In the genomic region with DNA sequence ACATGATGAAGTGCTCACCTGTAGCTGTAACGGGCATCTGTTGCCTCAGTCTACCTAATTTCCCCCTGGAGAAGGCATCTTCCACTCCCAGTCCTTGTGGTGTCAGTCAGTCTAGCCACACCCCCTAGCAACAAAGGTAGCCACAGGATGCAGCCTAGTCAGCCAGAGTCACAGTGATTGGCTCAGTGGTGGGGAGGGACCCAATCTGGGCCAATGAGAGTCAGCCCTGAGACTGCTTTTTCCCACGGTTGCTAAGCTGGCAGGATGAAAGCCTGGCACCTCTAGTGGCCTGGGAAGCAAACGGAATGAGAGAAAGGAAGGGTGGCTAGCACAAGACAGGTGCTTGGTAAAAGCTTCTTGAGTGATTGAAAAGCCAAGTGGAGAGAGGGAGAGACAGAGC, we compare ENCODE assay signal across 8 cellular contexts.
DNase-seq lines count a peak whose midpoint lies in the region; ATAC-seq, FAIRE-seq and TF ChIP-seq lines count a peak whose summit lies in the region.

No MANE protein-coding gene starts in this region.

- peaks cover 79% of the 10 kb centered on the region for H3K79me2 ChIP-seq in keratinocyte (ENCODE audit: control insufficient read depth, insufficient read depth, low read length)

- H3K4me1 ChIP-seq in keratinocyte (ENCODE audit: control insufficient read depth, extremely low read depth, insufficient read depth, low read length): peaks cover 71% of the 10 kb centered on the region

- TF ChIP-seq CTCF in keratinocyte (optimal IDR thresholded peaks at IDR 0.05 in 1 of 3, IDR thresholded peaks at IDR 0.05 in 1 of 3, conservative IDR thresholded peaks at IDR 0.05 in 1 of 3; ENCODE audit: extremely low read depth in 1 of 3, insufficient read depth in 2 of 3, low read length in 3 of 3): peak; percentile 41 to 63 (median 57)

- no peaks in the 10 kb centered on the region for H3K27me3 ChIP-seq in keratinocyte (ENCODE audit: control insufficient read depth, extremely low read depth, insufficient read depth, low read length)

- peaks cover 16 to 44% of the 10 kb centered on the region in 2 experiments for H3K36me3 ChIP-seq in keratinocyte (ENCODE audit: control insufficient read depth in 2 of 2, extremely low read depth in 1 of 2, insufficient read depth in 2 of 2, low read length in 2 of 2)

- DNase-seq in keratinocyte (ENCODE audit: low read depth, low spot score) (no peak), AG08396 (ENCODE audit: low spot score) (no peak)
- DNase-seq in activated CD8-positive, alpha-beta memory T cell treated with anti-CD3 and anti-CD28 coated beads, Interleukin-2, amount 50 U/mL, for 4 hours: no peak

- peaks cover 12% of the 10 kb centered on the region for H4K20me1 ChIP-seq in keratinocyte (ENCODE audit: control insufficient read depth, extremely low read depth, insufficient read depth, low read length)

- dilution Hi-C loops in keratinocyte (cut with MboI; ENCODE audit: extremely low pct_ligation_motif_present, low sequenced_read_pairs): no loop called here

- H3K9me1 ChIP-seq in keratinocyte (ENCODE audit: control insufficient read depth, extremely low read depth, insufficient read depth, low read length): peaks cover 7% of the 10 kb centered on the region

- no peak overlapping the region for H2AFZ ChIP-seq in keratinocyte (ENCODE audit: control insufficient read depth, low read length)

- ATAC-seq in HG02885 (IDR thresholded peaks at IDR 0.05; ENCODE audit: poor library complexity, unreplicated experiment): peak; percentile 56
- ATAC-seq in SK-N-SH treated with all-trans-retinoic acid at 6 μM for 48 hours: 0 out of 3 replicates have a peak, but pooled peaks have one; percentile 5
- no peak for ATAC-seq in HG03460 (IDR thresholded peaks at IDR 0.05; ENCODE audit: unreplicated experiment)
- ATAC-seq in GM18873 (IDR thresholded peaks at IDR 0.05; ENCODE audit: low FRiP score, unreplicated experiment): no peak

- H3K9ac ChIP-seq in keratinocyte (ENCODE audit: control insufficient read depth, extremely low read depth, insufficient read depth, low read length): no peak overlapping the region

- no peaks in the 10 kb centered on the region for H3K9me3 ChIP-seq in keratinocyte (ENCODE audit: control insufficient read depth, low read depth, low read length)

- FAIRE-seq in G401.6 (lab: Jason Lieb, UNC) (peak; percentile 31), keratinocyte (lab: Jason Lieb, UNC) (no peak)

- peak overlapping the region; percentile 23 for H3K4me2 ChIP-seq in keratinocyte (ENCODE audit: control insufficient read depth, extremely low read depth, insufficient read depth, low read depth, low read length)

- peak overlapping the region; percentile 11 for H3K27ac ChIP-seq in keratinocyte (ENCODE audit: control insufficient read depth, insufficient read depth, low read length)

- H3K4me3 ChIP-seq in keratinocyte (ENCODE audit: control insufficient read depth in 2 of 3, extremely low read depth in 1 of 3, insufficient read depth in 2 of 3, low read depth in 1 of 3, low read length in 3 of 3): no peak overlapping the region

TF ChIP-seq in SK-N-SH treated with all-trans-retinoic acid at 6 μM for 48 hours, 23 proteins besides CTCF, POLR2A, EP300 and RAD21:
- no peak for TF ChIP-seq ZFP3 (CRISPR knock-in tag; IDR thresholded peaks at IDR 0.05)
- no peak for TF ChIP-seq ZNF70 (CRISPR knock-in tag; IDR thresholded peaks at IDR 0.05)
- TF ChIP-seq ZFP30 (CRISPR knock-in tag; IDR thresholded peaks at IDR 0.05): no peak

Comparison
In these comparisons a context has a peak if more than half of its experiments do, and no peak if none do; other contexts are left out.
1. ATAC-seq: peak in HG02885 (single experiment) and SK-N-SH treated with all-trans-retinoic acid at 6 μM for 48 hours (single experiment); none in HG03460 (single experiment) and GM18873 (single experiment).